ENCODE assay signal across 1 cellular context in the genomic region with DNA sequence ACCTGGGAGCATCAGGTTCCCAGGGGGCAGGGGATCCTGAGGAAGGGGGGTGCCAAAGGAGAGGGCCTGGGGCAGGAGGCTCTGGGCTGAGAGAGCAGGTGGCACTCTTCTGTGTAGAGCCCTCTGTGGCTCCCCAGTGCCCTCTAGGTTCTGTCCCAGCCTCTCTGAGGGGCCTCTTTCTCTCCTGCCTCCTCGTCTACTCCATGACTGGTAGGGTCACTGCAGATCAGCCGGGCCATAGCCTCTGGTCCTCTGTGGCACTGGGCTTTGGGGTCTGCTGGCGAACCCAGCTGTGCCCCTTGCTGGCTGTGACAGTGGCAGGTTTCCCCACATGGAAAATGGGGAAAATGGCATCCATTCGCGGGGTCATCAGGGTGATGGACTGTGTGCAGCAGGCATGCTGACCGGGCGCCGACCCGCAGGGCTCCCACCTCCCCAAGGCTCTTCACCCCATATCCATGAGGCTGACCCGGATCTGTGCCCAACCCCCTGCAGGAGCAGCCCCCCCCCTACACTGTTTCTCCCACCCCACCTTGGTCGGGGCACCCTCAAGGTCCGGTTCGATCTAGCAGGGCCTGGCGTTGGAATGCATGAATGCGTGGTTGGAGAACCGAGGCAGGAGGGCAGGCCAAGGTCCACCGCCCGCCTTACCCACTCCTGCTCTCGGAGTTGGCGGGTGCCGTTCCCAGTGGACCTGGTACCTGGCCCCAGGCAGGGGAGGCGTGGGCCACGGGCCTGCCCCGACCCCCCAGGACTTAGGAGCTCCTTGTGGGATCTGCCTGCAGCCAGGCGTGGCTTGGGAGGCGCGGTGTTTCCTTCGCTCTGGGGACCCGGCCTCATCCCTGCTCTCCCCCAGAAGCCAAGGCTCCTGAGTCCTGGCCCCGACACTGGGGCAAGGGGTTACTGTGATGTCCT.
TF ChIP-seq lines count a peak whose summit lies in the region.

No MANE protein-coding gene starts in this region.

TF ChIP-seq in A549, 52 proteins besides CTCF, POLR2A, EP300 and RAD21:
- peak; percentile 69 for TF ChIP-seq ZFP36 (IDR thresholded peaks at IDR 0.05; ENCODE audit: borderline replicate concordance, partially characterized antibody)
- no peak for TF ChIP-seq CHD2 (IDR thresholded peaks at IDR 0.05; ENCODE audit: low read length, partially characterized antibody)
